Comparison of ENCODE assay signal across 20 cellular contexts in the genomic region with DNA sequence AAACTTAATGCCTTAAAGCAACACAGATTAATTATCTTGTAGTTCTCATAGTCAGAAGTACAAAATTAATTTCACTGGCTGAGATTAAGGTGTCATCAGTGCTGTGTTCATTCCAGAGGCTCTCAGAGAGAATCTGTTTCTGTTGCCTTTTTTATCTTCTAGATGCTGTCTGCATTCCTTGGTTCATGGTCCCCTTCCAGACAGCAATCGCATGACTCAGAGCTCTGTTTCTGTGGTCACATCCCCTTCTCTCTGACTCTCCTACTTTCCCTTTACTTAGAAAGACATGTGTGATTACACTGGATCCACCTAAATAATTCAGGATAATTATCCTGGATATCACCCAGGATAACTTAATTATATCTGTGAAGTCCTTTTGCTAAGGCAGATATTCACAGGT.
DNase-seq lines count a peak whose midpoint lies in the region; ATAC-seq, FAIRE-seq and TF ChIP-seq lines count a peak whose summit lies in the region.
"Had no signal": no experiment of that assay in that cellular context is flagged by ENCODE, and none has a peak within 500 bp of the region (broad histone marks: within the 10 kb centered on the region; RNA-seq: fewer than 3 reads in every experiment).

No MANE protein-coding gene starts in this region.

- peak overlapping the region; percentile 77 for H3K27ac Mint-ChIP-seq in astrocyte (ENCODE audit: unreplicated experiment)
- H3K27ac Mint-ChIP-seq: dendritic cell treated with granulocyte-macrophage colony-stimulating factor and Interleukin-4, amounts not matched to agents 40 ng/mL and 50 ng/mL, for 4 days; T-helper 1 cell treated with Interleukin-12 subunit alpha and Interleukin-12 subunit beta and Interleukin-4 antibody, amounts not matched to agents 30 μg/mL and 1 μg/mL, for 36 hours had no signal

- no peak overlapping the region for H2BK5ac ChIP-seq in IMR-90 (ENCODE audit: low read depth, low read length, poor library complexity, severe bottlenecking)

- TF ChIP-seq CTCF in IMR-90 (conservative IDR thresholded peaks at IDR 0.05; ENCODE audit: low read depth, low read length) (no peak), astrocyte (IDR thresholded peaks at IDR 0.05; ENCODE audit: insufficient read depth, low read depth, low read length) (no peak), sigmoid colon (IDR thresholded peaks at IDR 0.05) (no peak)

- H3K9me1 ChIP-seq in IMR-90 (ENCODE audit: insufficient read depth, low read length): no peaks in the 10 kb centered on the region

- H3K79me1 ChIP-seq in IMR-90 (ENCODE audit: low read depth in 1 of 2, low read length in 2 of 2): no peaks in the 10 kb centered on the region

- no peak overlapping the region for H4K8ac ChIP-seq in IMR-90 (ENCODE audit: low read depth in 2 of 2, low read length in 2 of 2)

- H3K4me2 ChIP-seq in IMR-90 (ENCODE audit: low read depth, low read length): no peak overlapping the region
- H3K4me2 ChIP-seq in astrocyte (ENCODE audit: low read length): no peak overlapping the region

- H2AFZ ChIP-seq in IMR-90 (replicated peaks; ENCODE audit: low read length, poor library complexity) (no peak overlapping the region), astrocyte (ENCODE audit: low read depth, low read length) (no peak overlapping the region)

- H3K36me3 Mint-ChIP-seq in astrocyte (ENCODE audit: low read depth, unreplicated experiment): no peaks in the 10 kb centered on the region

- H3K4ac ChIP-seq in IMR-90 (ENCODE audit: low read depth, low read length): no peak overlapping the region

- H2BK120ac ChIP-seq in IMR-90 (ENCODE audit: low read depth, low read length): no peak overlapping the region

- H3K36me3 ChIP-seq in IMR-90 (ENCODE audit: control insufficient read depth, insufficient read depth, low read length) (no peaks in the 10 kb centered on the region), astrocyte (ENCODE audit: insufficient read depth, low read length) (no peaks in the 10 kb centered on the region), sigmoid colon (no peaks in the 10 kb centered on the region)
- H3K36me3 ChIP-seq: right lobe of liver had no signal

- no peak overlapping the region for H2BK15ac ChIP-seq in IMR-90 (ENCODE audit: low read depth, low read length)

- H3K4me1 Mint-ChIP-seq in astrocyte (ENCODE audit: low read depth, unreplicated experiment): peaks cover 17% of the 10 kb centered on the region

- POLR2A ChIA-PET in IMR-90 (lab: Charles Lee; ENCODE audit: unreplicated experiment): no interaction called here

- no peak overlapping the region for H2AK5ac ChIP-seq in IMR-90 (ENCODE audit: low read depth, low read length)

- in situ Hi-C loops in IMR-90 (cut with MboI; ENCODE audit: low sequenced_read_pairs): no loop called here

- H3K14ac ChIP-seq in IMR-90 (replicated peaks; ENCODE audit: low read depth, low read length): no peak overlapping the region

- no peak for TF ChIP-seq EP300 in sigmoid colon (IDR thresholded peaks at IDR 0.05)

- H3K27ac ChIP-seq in IMR-90 (ENCODE audit: insufficient read depth, low read length) (no peak overlapping the region), astrocyte (ENCODE audit: low read depth, low read length) (no peak overlapping the region), sigmoid colon (no peak overlapping the region)
- H3K27ac ChIP-seq: right lobe of liver had no signal

- H3K27me3 ChIP-seq in IMR-90 (ENCODE audit: control insufficient read depth, insufficient read depth, low read length) (no peaks in the 10 kb centered on the region), astrocyte (ENCODE audit: insufficient read depth, low read length) (no peaks in the 10 kb centered on the region), sigmoid colon (no peaks in the 10 kb centered on the region)
- H3K27me3 ChIP-seq: right lobe of liver had no signal

- dilution Hi-C loops in IMR-90 (cut with HindIII; ENCODE audit: low sequenced_read_pairs, unreplicated experiment): no loop called here

- H3K4me1 ChIP-seq in IMR-90 (ENCODE audit: control insufficient read depth, insufficient read depth, low read length) (peaks cover 3% of the 10 kb centered on the region; the same call in 1 of the 2 replicates), astrocyte (ENCODE audit: insufficient read depth, low read length) (no peaks in the 10 kb centered on the region), sigmoid colon (peaks cover 0 to 15% (median 7%) of the 10 kb centered on the region in 4 donors)

- no CpG with 5 or more reads among the region's 1 CpG for WGBS in IMR-90 (ENCODE audit: extremely low coverage in 2 of 2, insufficient read length in 1 of 2), 2 experiments
- WGBS in sigmoid colon, 2 donors: 92 to 95% methylated on average over 1 of the region's 1 CpG

- no peaks in the 10 kb centered on the region for H3K27me3 Mint-ChIP-seq in astrocyte (ENCODE audit: low read depth, unreplicated experiment)

- CTCF ChIA-PET in IMR-90 (lab: Yijun Ruan, JAX): no interaction called here

- TF ChIP-seq POLR2A in IMR-90 (IDR thresholded peaks at IDR 0.05; ENCODE audit: low read depth, low read length) (no peak), sigmoid colon (IDR thresholded peaks at IDR 0.05) (no peak)

- H3K9ac ChIP-seq in IMR-90 (ENCODE audit: low read depth, low read length) (no peak overlapping the region), astrocyte (ENCODE audit: low read length) (no peak overlapping the region)

- H3K9me3 ChIP-seq in IMR-90 (ENCODE audit: control insufficient read depth, insufficient read depth, low read length) (no peaks in the 10 kb centered on the region; the same call in 1 of the 2 replicates), astrocyte (ENCODE audit: insufficient read depth, low read depth, low read length) (no peaks in the 10 kb centered on the region), sigmoid colon (no peaks in the 10 kb centered on the region)
- H3K9me3 ChIP-seq: right lobe of liver had no signal

- H4K5ac ChIP-seq in IMR-90 (ENCODE audit: low read depth, low read length): no peak overlapping the region

- TF ChIP-seq RAD21 in IMR-90 (IDR thresholded peaks at IDR 0.05; ENCODE audit: low read length): no peak

- no peaks in the 10 kb centered on the region for H3K79me2 ChIP-seq in astrocyte (ENCODE audit: insufficient read depth, low read length)

- peaks cover 6% of the 10 kb centered on the region for H3K9me3 Mint-ChIP-seq in astrocyte (ENCODE audit: unreplicated experiment)
- H3K9me3 Mint-ChIP-seq: dendritic cell treated with granulocyte-macrophage colony-stimulating factor and Interleukin-4, amounts not matched to agents 40 ng/mL and 50 ng/mL, for 4 days; T-helper 1 cell treated with Interleukin-12 subunit alpha and Interleukin-12 subunit beta and Interleukin-4 antibody, amounts not matched to agents 30 μg/mL and 1 μg/mL, for 36 hours had no signal

- no peak overlapping the region for H2BK20ac ChIP-seq in IMR-90 (ENCODE audit: low read depth, low read length)

- intact Hi-C loops in IMR-90 (cut with micrococcal nuclease): no loop called here
- intact Hi-C loops in sigmoid colon (cut with DNase I): no loop called here

- H3K4me3 Mint-ChIP-seq in astrocyte (ENCODE audit: unreplicated experiment): no peak overlapping the region
- H3K4me3 Mint-ChIP-seq: dendritic cell treated with granulocyte-macrophage colony-stimulating factor and Interleukin-4, amounts not matched to agents 40 ng/mL and 50 ng/mL, for 4 days; T-helper 1 cell treated with Interleukin-12 subunit alpha and Interleukin-12 subunit beta and Interleukin-4 antibody, amounts not matched to agents 30 μg/mL and 1 μg/mL, for 36 hours had no signal

- peak; percentile 67 for ATAC-seq in IMR-90 (ENCODE audit: low read depth)
- ATAC-seq: left lobe of liver, right lobe of liver had no signal

- no TSS peak for BruUV-seq in IMR-90 (replicated peaks; lab: Mats Ljungman, UMichigan)

- no peak for FAIRE-seq in astrocyte (lab: Jason Lieb, UNC)

- no peak overlapping the region for H2AK9ac ChIP-seq in IMR-90 (replicated peaks; ENCODE audit: low read depth, low read length, poor library complexity)

- DNase-seq in Daoy (ENCODE audit: low read depth) (peak; percentile 51), IMR-90 (peak; percentile 56), astrocyte (ENCODE audit: low read depth) (peak; percentile 85), foreskin melanocyte (peak; percentile 8), NCI-H446 (lab: John Stamatoyannopoulos, UW) (no peak), sigmoid colon (no peak), CD1c-positive myeloid dendritic cell (ENCODE audit: extremely low spot score) (no peak), SIG-M5 (lab: John Stamatoyannopoulos, UW) (no peak)
- DNase-seq: activated gamma-delta T cell; amygdala; hypothalamus; KG1; NCI-H1436; NCI-H2171 treated with DMSO at 0.1 percent for 48 hours; right lobe of liver; Right ventricle myocardium superior; stimulated activated CD4-positive, alpha-beta T cell treated with anti-CD3 and anti-CD28 coated beads, Interleukin-4, amount 100 ng/mL, for 1 hour had no signal

- H4K20me1 ChIP-seq in IMR-90 (ENCODE audit: insufficient read depth, low read length): no peaks in the 10 kb centered on the region
- no peaks in the 10 kb centered on the region for H4K20me1 ChIP-seq in astrocyte (ENCODE audit: insufficient read depth, low read length)

- H3K4me3 ChIP-seq in IMR-90 (ENCODE audit: insufficient read depth, low read depth, low read length) (no peak overlapping the region), astrocyte (ENCODE audit: insufficient read depth, low read depth, low read length) (no peak overlapping the region), sigmoid colon (no peak overlapping the region)
- H3K4me3 ChIP-seq: right lobe of liver had no signal

- no peak overlapping the region for H3K18ac ChIP-seq in IMR-90 (ENCODE audit: low read depth, low read length)

- H3K56ac ChIP-seq in IMR-90 (ENCODE audit: extremely low read depth, insufficient read depth, low read length): no peak overlapping the region

- no peak overlapping the region for H3K23ac ChIP-seq in IMR-90 (ENCODE audit: low read depth, low read length)

- no peak overlapping the region for H4K91ac ChIP-seq in IMR-90 (ENCODE audit: insufficient read depth, low read depth, low read length)

TF ChIP-seq in IMR-90, 13 proteins besides CTCF, POLR2A, EP300 and RAD21 (continues in another document):
- no peak for TF ChIP-seq SMC3 (IDR thresholded peaks at IDR 0.05; ENCODE audit: low read depth, low read length)
- no peak for TF ChIP-seq MAFK (IDR thresholded peaks at IDR 0.05; ENCODE audit: low read depth, low read length)
- TF ChIP-seq RCOR1 (IDR thresholded peaks at IDR 0.05; ENCODE audit: insufficient replicate concordance, low read length): no peak
- no peak for TF ChIP-seq MAZ (IDR thresholded peaks at IDR 0.05; ENCODE audit: borderline replicate concordance, low read depth, low read length)
- no peak for TF ChIP-seq MXI1 (IDR thresholded peaks at IDR 0.05; ENCODE audit: borderline replicate concordance, low read depth, low read length)

Comparison
In these comparisons a context has a peak if more than half of its experiments do, and no peak if none do; other contexts are left out.
1. DNase-seq: peak in Daoy (single experiment), IMR-90 (single experiment), astrocyte (single experiment) and foreskin melanocyte (single experiment); none in NCI-H446 (0 of 2), sigmoid colon (single experiment), CD1c-positive myeloid dendritic cell (single experiment) and SIG-M5 (single experiment).